ENCODE assay signal across 18 cellular contexts in genomic region chr20:21190866-21191265, GRCh38.
"Had no signal": no experiment of that assay in that cellular context is flagged by ENCODE, and none has a peak within 500 bp of the region (broad histone marks: within the 10 kb centered on the region; RNA-seq: fewer than 3 reads in every experiment).

No MANE protein-coding gene starts in this region.

- H3K27me3 ChIP-seq: stomach, testis, upper lobe of right lung had no signal

- H3K4me1 Mint-ChIP-seq: activated CD4-positive, alpha-beta memory T cell treated with anti-CD3 and anti-CD28 coated beads, Interleukin-2, amount 10 ng/mL, durations not matched to agents 7 days and 5 days had no signal

- H3K4me3 ChIP-seq: stomach, testis, upper lobe of right lung had no signal

- H3K27ac Mint-ChIP-seq: activated CD4-positive, alpha-beta memory T cell treated with anti-CD3 and anti-CD28 coated beads, Interleukin-2, amount 10 ng/mL, durations not matched to agents 7 days and 5 days; activated naive CD4-positive, alpha-beta T cell treated with anti-CD3 and anti-CD28 coated beads, Interleukin-2, amount 50 U/mL, for 72 hours; immature natural killer cell; natural killer cell treated with Interleukin-12 subunit alpha and Interleukin-12 subunit beta and Interleukin-15 and Interleukin-18, amount 100 ng/mL, for 72 hours; T-helper 1 cell treated with Interleukin-12 subunit alpha and Interleukin-12 subunit beta and Interleukin-4 antibody, amounts not matched to agents 30 μg/mL and 1 μg/mL, for 36 hours had no signal

- H3K9me3 Mint-ChIP-seq: activated CD4-positive, alpha-beta memory T cell treated with anti-CD3 and anti-CD28 coated beads, Interleukin-2, amount 10 ng/mL, durations not matched to agents 7 days and 5 days; activated naive CD4-positive, alpha-beta T cell treated with anti-CD3 and anti-CD28 coated beads, Interleukin-2, amount 50 U/mL, for 72 hours; immature natural killer cell; natural killer cell treated with Interleukin-12 subunit alpha and Interleukin-12 subunit beta and Interleukin-15 and Interleukin-18, amount 100 ng/mL, for 72 hours; T-helper 1 cell treated with Interleukin-12 subunit alpha and Interleukin-12 subunit beta and Interleukin-4 antibody, amounts not matched to agents 30 μg/mL and 1 μg/mL, for 36 hours had no signal

- H3K4me1 ChIP-seq: testis, upper lobe of right lung had no signal

- H3K36me3 Mint-ChIP-seq: natural killer cell treated with Interleukin-12 subunit alpha and Interleukin-12 subunit beta and Interleukin-15 and Interleukin-18, amount 100 ng/mL, for 72 hours had no signal

- H3K27ac ChIP-seq: stomach, upper lobe of right lung, WERI-Rb-1 had no signal

- H3K27me3 Mint-ChIP-seq: activated CD4-positive, alpha-beta memory T cell treated with anti-CD3 and anti-CD28 coated beads, Interleukin-2, amount 10 ng/mL, durations not matched to agents 7 days and 5 days; natural killer cell treated with Interleukin-12 subunit alpha and Interleukin-12 subunit beta and Interleukin-15 and Interleukin-18, amount 100 ng/mL, for 72 hours had no signal

- FAIRE-seq: colon, endothelial cell of umbilical vein had no signal

- H3K4me3 Mint-ChIP-seq: activated CD4-positive, alpha-beta memory T cell treated with anti-CD3 and anti-CD28 coated beads, Interleukin-2, amount 10 ng/mL, durations not matched to agents 7 days and 5 days; immature natural killer cell; natural killer cell treated with Interleukin-12 subunit alpha and Interleukin-12 subunit beta and Interleukin-15 and Interleukin-18, amount 100 ng/mL, for 72 hours; T-helper 1 cell treated with Interleukin-12 subunit alpha and Interleukin-12 subunit beta and Interleukin-4 antibody, amounts not matched to agents 30 μg/mL and 1 μg/mL, for 36 hours had no signal

- DNase-seq: activated CD4-positive, alpha-beta memory T cell treated with anti-CD3 and anti-CD28 coated beads, Interleukin-2, amount 10 ng/mL, durations not matched to agents 7 days and 5 days; activated CD4-positive, alpha-beta T cell treated with anti-CD3 and anti-CD28 coated beads for 4 hours; activated effector memory CD4-positive, alpha-beta T cell treated with anti-CD3 and anti-CD28 coated beads, Interleukin-2, amount 50 U/mL, for 16 hours; activated T-cell treated with anti-CD3 and anti-CD28 coated beads, Interleukin-2, amount 50 U/mL, for 48 hours; caudate nucleus; foreskin fibroblast; hippocampal formation; immature natural killer cell; stimulated activated CD4-positive, alpha-beta T cell treated with anti-CD3 and anti-CD28 coated beads, Interleukin-1b, Interleukin-23, amount 100 ng/mL, for 48 hours; stomach; testis; upper lobe of right lung; WERI-Rb-1 had no signal

- H3K9me3 ChIP-seq: stomach, testis, upper lobe of right lung had no signal

- H3K36me3 ChIP-seq: upper lobe of right lung, WERI-Rb-1 had no signal
